Comparison of ENCODE assay signal across 27 cellular contexts in genomic region chr6:83558975-83559374, GRCh38. TPM values are rescaled to one million over a fixed set of nuclear protein-coding genes. Genes with fewer than 3 reads are reported as not detected.
"Had no signal": no experiment of that assay in that cellular context is flagged by ENCODE, and none has a peak within 500 bp of the region (broad histone marks: within the 10 kb centered on the region; RNA-seq: fewer than 3 reads in every experiment).

No MANE protein-coding gene starts in this region.

- H3K9ac ChIP-seq: neural progenitor cell had no signal

- ATAC-seq: natural killer cell; right cardiac atrium; stimulated activated memory B cell treated with anti-CD40 and anti-IgM and Interleukin-4, amounts not matched to agents 10 μg/mL and 1 μg/mL and 100 μg/mL, for 72 hours; stimulated activated naive CD8-positive, alpha-beta T cell treated with anti-CD3 and anti-CD28 coated beads, Interleukin-15, amount 100 ng/mL, for 72 hours had no signal

- H3K4me3 ChIP-seq: left ventricle myocardium inferior, lung, neural progenitor cell, ovary, sigmoid colon, tibial nerve, uterus had no signal

- H3K4me2 ChIP-seq: neural progenitor cell had no signal

- H3K9me3 Mint-ChIP-seq: nephron progenitor cell, neural progenitor cell, type B pancreatic cell had no signal

- H3K36me3 Mint-ChIP-seq: naive B cell; natural killer cell; neural progenitor cell; stimulated activated memory B cell treated with anti-CD40 and anti-IgM and Interleukin-4, amounts not matched to agents 10 μg/mL and 1 μg/mL and 100 μg/mL, for 72 hours; type B pancreatic cell had no signal

- H3K27me3 Mint-ChIP-seq: progenitor cell of endocrine pancreas; stimulated activated memory B cell treated with anti-CD40 and anti-IgM and Interleukin-4, amounts not matched to agents 10 μg/mL and 1 μg/mL and 100 μg/mL, for 72 hours; stimulated activated naive CD8-positive, alpha-beta T cell treated with anti-CD3 and anti-CD28 coated beads, Interleukin-15, amount 100 ng/mL, for 72 hours; type B pancreatic cell had no signal

- H3K27ac ChIP-seq: left ventricle myocardium inferior, neural progenitor cell, neutrophil, ovary, sigmoid colon, tibial nerve, uterus had no signal

- H3K36me3 ChIP-seq: left ventricle myocardium inferior, neural progenitor cell, neutrophil, ovary, sigmoid colon, tibial nerve, uterus had no signal

- H3K9me3 ChIP-seq: neutrophil, ovary, sigmoid colon, uterus had no signal

- H3K4me3 Mint-ChIP-seq: naive B cell; natural killer cell; nephron progenitor cell; neural progenitor cell; stimulated activated memory B cell treated with anti-CD40 and anti-IgM and Interleukin-4, amounts not matched to agents 10 μg/mL and 1 μg/mL and 100 μg/mL, for 72 hours; stimulated activated naive CD8-positive, alpha-beta T cell treated with anti-CD3 and anti-CD28 coated beads, Interleukin-15, amount 100 ng/mL, for 72 hours; type B pancreatic cell had no signal

- H3K27me3 ChIP-seq: neural progenitor cell, neutrophil, ovary, sigmoid colon, tibial nerve, uterus had no signal

- DNase-seq: hypothalamus; islet precursor cell; left ventricle myocardium inferior; naive B cell; natural killer cell; nephron progenitor cell; occipital lobe; ovary; retina; right cardiac atrium; sigmoid colon; small intestine; stimulated activated CD4-positive, alpha-beta T cell treated with anti-CD3 and anti-CD28 coated beads, Interleukin-1b, Interleukin-23, amount 100 ng/mL, for 48 hours; stimulated activated CD4-positive, alpha-beta T cell treated with anti-CD3 and anti-CD28 coated beads, Interleukin-2, amount 100 ng/mL, for 48 hours; stimulated activated CD4-positive, alpha-beta T cell treated with anti-CD3 and anti-CD28 coated beads, Interleukin-4, amount 100 ng/mL, for 4 hours; stimulated activated CD8-positive, alpha-beta memory T cell treated with anti-CD3 and anti-CD28 coated beads, Interleukin-4, amount 100 ng/mL, for 48 hours; stimulated activated naive CD4-positive, alpha-beta T cell treated with Interleukin-2 at 50 U/mL for 16 hours; stimulated activated naive CD8-positive, alpha-beta T cell treated with anti-CD3 and anti-CD28 coated beads, Interleukin-15, amount 100 ng/mL, for 72 hours; substantia nigra; uterus had no signal

- H3K27ac Mint-ChIP-seq: naive B cell; natural killer cell; nephron progenitor cell; neural progenitor cell; progenitor cell of endocrine pancreas; stimulated activated memory B cell treated with anti-CD40 and anti-IgM and Interleukin-4, amounts not matched to agents 10 μg/mL and 1 μg/mL and 100 μg/mL, for 72 hours; stimulated activated naive CD8-positive, alpha-beta T cell treated with anti-CD3 and anti-CD28 coated beads, Interleukin-15, amount 100 ng/mL, for 72 hours; type B pancreatic cell had no signal

- H3K4me1 Mint-ChIP-seq: naive B cell; natural killer cell; nephron progenitor cell; stimulated activated memory B cell treated with anti-CD40 and anti-IgM and Interleukin-4, amounts not matched to agents 10 μg/mL and 1 μg/mL and 100 μg/mL, for 72 hours; stimulated activated naive CD8-positive, alpha-beta T cell treated with anti-CD3 and anti-CD28 coated beads, Interleukin-15, amount 100 ng/mL, for 72 hours had no signal

- H3K4me1 ChIP-seq: left ventricle myocardium inferior, neural progenitor cell, sigmoid colon, tibial nerve, uterus had no signal

RNA-seq across cellular contexts. Expression of gene PRSS35, which starts 46.6 kb away (rescaled TPM):
- total RNA-seq: natural killer cell had no signal
